ENCODE assay signal across 1 cellular context in the genomic region with DNA sequence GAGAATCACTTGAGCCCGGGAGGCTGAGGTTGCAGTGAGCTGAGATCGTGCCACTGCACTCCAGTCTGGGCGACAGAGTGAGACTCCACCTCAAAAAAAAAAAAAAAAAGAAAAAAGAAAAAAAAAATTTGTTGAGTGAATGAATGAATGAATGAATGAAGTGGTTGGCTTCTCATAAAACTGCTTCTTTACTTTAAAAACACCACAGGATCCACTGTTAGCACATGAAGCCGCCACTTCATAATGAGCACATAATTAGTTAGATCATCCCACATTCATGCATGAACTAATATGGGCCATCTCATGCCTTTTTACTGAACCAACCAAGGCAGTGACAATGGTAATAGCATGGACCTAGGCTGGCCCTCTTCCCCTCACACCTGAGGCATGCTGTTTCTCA.
TF ChIP-seq lines count a peak whose summit lies in the region.

No MANE protein-coding gene starts in this region.

TF ChIP-seq in GM12878, 131 proteins besides CTCF, POLR2A, EP300 and RAD21:
- no peak for TF ChIP-seq ZZZ3 (IDR thresholded peaks at IDR 0.05; ENCODE audit: control insufficient read depth, insufficient read length, low read depth)
- no peak for TF ChIP-seq BRCA1 (IDR thresholded peaks at IDR 0.05; ENCODE audit: low read depth, low read length)
- no peak for TF ChIP-seq PKNOX1 (IDR thresholded peaks at IDR 0.05)
- TF ChIP-seq CREM (IDR thresholded peaks at IDR 0.05; ENCODE audit: low read depth): no peak
- TF ChIP-seq ZNF24 (IDR thresholded peaks at IDR 0.05): peak; percentile 53; the same call in 1 of the 2 replicates
